35 cellular contexts compared by ENCODE assay signal in genomic region chr9:35446012-35446411, GRCh38.
"Had no signal": no experiment of that assay in that cellular context is flagged by ENCODE, and none has a peak within 500 bp of the region (broad histone marks: within the 10 kb centered on the region; RNA-seq: fewer than 3 reads in every experiment).

No MANE protein-coding gene starts in this region.

- DNase-seq: Kasumi-1, MG63, MM.1S, MV-4-11, NCI-H1048, NCI-H1092, NCI-H1092 treated with DMSO at 0.1 percent for 48 hours, NCI-H1105, NCI-H1105 treated with DMSO at 0.1 percent for 48 hours, NCI-H1417, NCI-H1417 treated with DMSO at 0.1 percent for 48 hours, NCI-H1436, NCI-H1436 treated with DMSO at 0.1 percent for 48 hours, NCI-H146, NCI-H1694, NCI-H1694 treated with DMSO at 0.1 percent for 48 hours, NCI-H187, NCI-H187 treated with DMSO at 0.1 percent for 48 hours, NCI-H1930, NCI-H2029, NCI-H2029 treated with DMSO at 0.1 percent for 48 hours, NCI-H2081, NCI-H2081 treated with DMSO at 0.1 percent for 48 hours, NCI-H2107, NCI-H2171, NCI-H2171 treated with DMSO at 0.1 percent for 48 hours, NCI-H2227 treated with DMSO at 0.1 percent for 48 hours, NCI-H226, NCI-H345, NCI-H446, NCI-H446 treated with DMSO at 0.1 percent for 48 hours, NCI-H510A, NCI-H510A treated with DMSO at 0.1 percent for 48 hours, NCI-H524 had no signal

- H3K27ac ChIP-seq: KMS-11 had no signal

- H3K9me3 ChIP-seq: MG63 had no signal

- H3K4me2 ChIP-seq: KMS-11 had no signal

- H3K9ac ChIP-seq: KMS-11 had no signal

- H3K36me3 ChIP-seq: MG63 had no signal

- H3K4me3 ChIP-seq: MG63 had no signal
